ENCODE assay signal across 8 cellular contexts in the genomic region with DNA sequence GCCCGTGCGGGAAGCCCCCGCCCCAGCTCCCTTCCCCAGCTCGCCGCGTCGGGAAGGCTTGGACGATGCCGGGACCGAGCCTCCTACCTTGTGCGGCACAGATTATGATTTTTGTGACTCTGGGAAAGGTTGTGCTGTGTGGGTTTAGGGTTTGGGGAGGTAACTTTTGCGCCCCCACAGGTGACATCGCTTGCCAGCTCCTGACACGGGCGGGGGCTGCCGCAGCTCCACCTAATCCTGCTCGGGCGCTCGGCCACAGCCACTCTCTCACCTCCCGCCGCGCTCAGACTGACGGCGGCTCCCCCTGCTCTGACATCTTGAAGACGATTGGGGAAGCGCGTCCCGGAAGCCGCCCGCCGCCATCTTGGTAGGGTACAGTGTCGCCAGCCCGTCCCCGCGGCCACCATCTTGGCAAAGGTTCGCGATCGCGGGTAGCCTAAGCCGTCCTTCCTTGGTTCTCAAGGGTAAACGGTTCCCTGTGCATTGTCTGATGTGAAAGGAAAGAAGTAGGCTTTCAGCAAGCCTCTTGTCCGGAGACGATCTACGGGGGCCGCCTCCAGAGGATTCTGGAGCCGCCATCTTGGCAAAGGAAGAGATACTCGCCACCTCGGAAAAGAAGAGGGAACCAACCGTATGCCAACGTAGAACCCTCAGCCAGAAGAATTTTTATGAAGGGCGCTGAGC. TPM values are rescaled to one million over a fixed set of nuclear protein-coding genes. Genes with fewer than 3 reads are reported as not detected.
DNase-seq lines count a peak whose midpoint lies in the region; ATAC-seq and TF ChIP-seq lines count a peak whose summit lies in the region.

No MANE protein-coding gene starts in this region.

- H3K36me3 ChIP-seq in ectodermal cell (ENCODE audit: control insufficient read depth, insufficient read depth, low read length) = no peaks in the 10 kb centered on the region

- WGBS in ectodermal cell, 2 experiments = 4% methylated on average over 51 of the region's 51 CpGs

- in situ Hi-C loops in GM18951 (cut with MboI; ENCODE audit: low sequenced_read_pairs, unreplicated experiment) = no loop called here

- H3K4me1 ChIP-seq in ectodermal cell (ENCODE audit: control insufficient read depth, insufficient read depth, low read length) = no peaks in the 10 kb centered on the region

- H3K27ac ChIP-seq in ectodermal cell (ENCODE audit: insufficient read depth, low read depth, low read length, poor library complexity, severe bottlenecking) = no peak overlapping the region

- intact Hi-C loops in activated CD8-positive, alpha-beta T cell treated with anti-CD3 and anti-CD28 coated beads for 36 hours (cut with micrococcal nuclease) = no loop called here

- peak; percentile 9 for TF ChIP-seq CTCF in AG09319 (IDR thresholded peaks at IDR 0.05; ENCODE audit: low read depth, low read length)
- peak; percentile 13 for TF ChIP-seq CTCF in activated CD8-positive, alpha-beta T cell treated with anti-CD3 and anti-CD28 coated beads for 36 hours (IDR thresholded peaks at IDR 0.05)

- no peaks in the 10 kb centered on the region for H3K27me3 Mint-ChIP-seq in activated CD8-positive, alpha-beta T cell treated with anti-CD3 and anti-CD28 coated beads for 36 hours

- DNase-seq in AG09319 (ENCODE audit: extremely low read depth, low read depth) (peak; percentile 56), NCI-H69 (lab: John Stamatoyannopoulos, UW) (peak; percentile 96), medulla oblongata (ENCODE audit: extremely low spot score) (peak; percentile 86)
- DNase-seq in activated CD8-positive, alpha-beta T cell treated with anti-CD3 and anti-CD28 coated beads for 36 hours = peak; percentile 94
- peak; percentile 75 to 81 (median 78) for DNase-seq in stimulated activated CD4-positive, alpha-beta T cell treated with anti-CD3 and anti-CD28 coated beads, TNF-alpha, amount 100 ng/mL, for 48 hours (ENCODE audit: low read depth in 3 of 3)

- CTCF ChIA-PET in activated CD8-positive, alpha-beta T cell treated with anti-CD3 and anti-CD28 coated beads for 36 hours (lab: Charles Lee) = interaction anchor here (0.7 to 2.8 kb wide), 8 partner anchors 14 to 420 kb away, joined by 3 to 14 read pairs (median 4); no protein-coding TSS in a partner anchor

- POLR2A ChIA-PET in activated CD8-positive, alpha-beta T cell treated with anti-CD3 and anti-CD28 coated beads for 36 hours (lab: Charles Lee) = interaction anchor here (0.7 to 3.0 kb wide), 13 partner anchors 8 to 420 kb away, joined by 3 to 50 read pairs (median 4); no protein-coding TSS in a partner anchor

- peak; percentile 35 for ATAC-seq in HG03342 (IDR thresholded peaks at IDR 0.05; ENCODE audit: unreplicated experiment)
- ATAC-seq in activated CD8-positive, alpha-beta T cell treated with anti-CD3 and anti-CD28 coated beads for 36 hours = peak; percentile 55

- TF ChIP-seq POLR2A in GM18951 (IDR thresholded peaks at IDR 0.05; ENCODE audit: extremely low read depth, insufficient read depth, insufficient read length) = peak; percentile 73

- H3K36me3 Mint-ChIP-seq in activated CD8-positive, alpha-beta T cell treated with anti-CD3 and anti-CD28 coated beads for 36 hours (ENCODE audit: low read depth) = peaks cover 26% of the 10 kb centered on the region

- peaks cover 35% of the 10 kb centered on the region for H3K4me1 Mint-ChIP-seq in activated CD8-positive, alpha-beta T cell treated with anti-CD3 and anti-CD28 coated beads for 36 hours (ENCODE audit: low read depth)

- peak overlapping the region; percentile 60 for H3K4me3 ChIP-seq in ectodermal cell (ENCODE audit: insufficient read depth, low read depth, low read length)

- no peaks in the 10 kb centered on the region for H3K9me3 ChIP-seq in ectodermal cell (ENCODE audit: control insufficient read depth, low read length)

- peak overlapping the region; percentile 90 for H3K4me3 Mint-ChIP-seq in activated CD8-positive, alpha-beta T cell treated with anti-CD3 and anti-CD28 coated beads for 36 hours

- H3K27ac Mint-ChIP-seq in activated CD8-positive, alpha-beta T cell treated with anti-CD3 and anti-CD28 coated beads for 36 hours = peak overlapping the region; percentile 95

- H3K27me3 ChIP-seq in ectodermal cell (ENCODE audit: control insufficient read depth, insufficient read depth, low read length, poor library complexity, severe bottlenecking) = peaks cover 54% of the 10 kb centered on the region

- H3K9me3 Mint-ChIP-seq in activated CD8-positive, alpha-beta T cell treated with anti-CD3 and anti-CD28 coated beads for 36 hours = no peaks in the 10 kb centered on the region

RNA-seq across cellular contexts. Expression of a gene that starts 1.7 kb away (rescaled TPM):
- 10 to 100 TPM; 52.7 to 55.6 TPM for total RNA-seq in activated CD8-positive, alpha-beta T cell treated with anti-CD3 and anti-CD28 coated beads for 36 hours
- 0.28 TPM for polyA plus RNA-seq in ectodermal cell (2013, experiment 1 of 4)
- 0.50 TPM for polyA plus RNA-seq in ectodermal cell (2013, experiment 2 of 4)
- polyA plus RNA-seq in ectodermal cell (2013, experiment 3 of 4) = 0.64 TPM
- polyA plus RNA-seq in ectodermal cell (2013, experiment 4 of 4) = 0.85 TPM
